Comparison of ENCODE assay signal across 25 cellular contexts in the genomic region with DNA sequence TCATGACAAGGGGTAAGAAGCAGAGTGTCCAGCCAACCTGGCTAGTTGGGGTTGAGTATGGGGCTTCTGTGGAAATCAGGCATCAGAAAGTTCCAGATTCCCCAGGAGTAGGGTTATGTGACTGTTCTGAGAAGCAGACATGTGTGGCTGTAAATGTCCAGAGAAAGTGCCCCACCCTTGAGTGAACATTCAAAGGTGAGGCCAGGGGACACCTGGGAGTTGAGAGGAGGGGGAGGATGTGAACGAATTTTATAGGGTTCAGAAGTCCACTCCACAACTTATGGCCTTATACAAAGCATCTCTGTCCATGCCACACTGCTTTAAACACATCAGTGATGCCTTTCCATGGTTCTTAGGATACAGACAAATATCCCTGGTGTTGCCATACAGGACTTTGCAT.
DNase-seq lines count a peak whose midpoint lies in the region; ATAC-seq and TF ChIP-seq lines count a peak whose summit lies in the region.
"Had no signal": no experiment of that assay in that cellular context is flagged by ENCODE, and none has a peak within 500 bp of the region (broad histone marks: within the 10 kb centered on the region; RNA-seq: fewer than 3 reads in every experiment).

No MANE protein-coding gene starts in this region.

- H3K4me1 ChIP-seq in colonic mucosa: no peaks in the 10 kb centered on the region
- H3K4me1 ChIP-seq in hepatocyte (ENCODE audit: insufficient read depth): no peaks in the 10 kb centered on the region
- peaks cover 5% of the 10 kb centered on the region for H3K4me1 ChIP-seq in mucosa of descending colon (ENCODE audit: low read depth)
- no peaks in the 10 kb centered on the region for H3K4me1 ChIP-seq in PC-9 (replicated peaks; ENCODE audit: insufficient read depth)
- H3K4me1 ChIP-seq: A549; BLaER1 treated with 17β-estradiol and CSF1 and Interleukin-3, amounts not matched to agents 10 nM and 100 nM had no signal

- H3K79me2 ChIP-seq in hepatocyte (no peaks in the 10 kb centered on the region), PC-9 (ENCODE audit: low read depth) (no peaks in the 10 kb centered on the region)

- H3K4me3 ChIP-seq in colonic mucosa (no peak overlapping the region), hepatocyte (no peak overlapping the region), mucosa of descending colon (no peak overlapping the region), PC-9 (no peak overlapping the region)
- H3K4me3 ChIP-seq: A549; BLaER1 treated with 17β-estradiol and CSF1 and Interleukin-3, amounts not matched to agents 10 nM and 100 nM; GM12878 had no signal

- H3K9me2 ChIP-seq in hepatocyte (replicated peaks; ENCODE audit: insufficient read depth): no peaks in the 10 kb centered on the region
- H3K9me2 ChIP-seq in PC-9 (ENCODE audit: insufficient read depth): no peaks in the 10 kb centered on the region

- H3K27me3 ChIP-seq in colonic mucosa (no peaks in the 10 kb centered on the region), hepatocyte (peaks cover 10% of the 10 kb centered on the region), PC-9 (ENCODE audit: insufficient read depth, low read depth) (peaks cover 33% of the 10 kb centered on the region)
- H3K27me3 ChIP-seq: BLaER1 treated with 17β-estradiol and CSF1 and Interleukin-3, amounts not matched to agents 10 nM and 100 nM had no signal

- TF ChIP-seq CTCF in colonic mucosa (IDR thresholded peaks at IDR 0.05): no peak
- no peak for TF ChIP-seq CTCF in hepatocyte (IDR thresholded peaks at IDR 0.05; ENCODE audit: poor library complexity)
- no peak for TF ChIP-seq CTCF in mucosa of descending colon (IDR thresholded peaks at IDR 0.05)
- TF ChIP-seq CTCF in PC-9 (conservative IDR thresholded peaks at IDR 0.05): no peak

- POLR2A ChIA-PET in PC-9 (lab: Charles Lee; ENCODE audit: unreplicated experiment): no interaction called here

- BruUV-seq in PC-9 (replicated peaks; lab: Mats Ljungman, UMichigan): no TSS peak

- 44% methylated on average over 1 of the region's 1 CpG for WGBS in hepatocyte (ENCODE audit: low lambda C conversion rate, missing lambda C conversion rate)

- H3K36me3 ChIP-seq in colonic mucosa (no peaks in the 10 kb centered on the region), hepatocyte (replicated peaks; ENCODE audit: insufficient read depth, low read depth) (no peaks in the 10 kb centered on the region), mucosa of descending colon (ENCODE audit: low read depth) (no peaks in the 10 kb centered on the region), PC-9 (ENCODE audit: low read depth) (no peaks in the 10 kb centered on the region)
- H3K36me3 ChIP-seq: BLaER1 treated with 17β-estradiol and CSF1 and Interleukin-3, amounts not matched to agents 10 nM and 100 nM had no signal

- intact Hi-C loops in colonic mucosa (cut with DNase I) (no loop called here), mucosa of descending colon (cut with DNase I, micrococcal nuclease) (no loop called here), PC-9 (cut with micrococcal nuclease; ENCODE audit: unreplicated experiment) (no loop called here)

- no peaks in the 10 kb centered on the region for H4K20me1 ChIP-seq in hepatocyte (ENCODE audit: insufficient read depth, poor library complexity, severe bottlenecking)
- no peaks in the 10 kb centered on the region for H4K20me1 ChIP-seq in PC-9 (ENCODE audit: insufficient read depth)

- CTCF ChIA-PET in PC-9 (lab: Charles Lee): no interaction called here

- no peak overlapping the region for H3K4me2 ChIP-seq in hepatocyte
- no peak overlapping the region for H3K4me2 ChIP-seq in PC-9
- H3K4me2 ChIP-seq: A549; BLaER1 treated with 17β-estradiol and CSF1 and Interleukin-3, amounts not matched to agents 10 nM and 100 nM had no signal

- H3K9ac ChIP-seq in colonic mucosa (ENCODE audit: low read depth in 2 of 2, low read length in 2 of 2): no peak overlapping the region
- H3K9ac ChIP-seq: BLaER1 treated with 17β-estradiol and CSF1 and Interleukin-3, amounts not matched to agents 10 nM and 100 nM had no signal

- H3F3A ChIP-seq in PC-9 (ENCODE audit: insufficient read depth, low read depth): no peaks in the 10 kb centered on the region

- DNase-seq in HT-29 (ENCODE audit: low spot score) (peak; percentile 5), colonic mucosa (peak; percentile 63), hepatocyte (ENCODE audit: low spot score) (peak; percentile 58), mucosa of descending colon (peak in 2 of 3 donors; percentile 34 to 69), PC-9 (no peak), NCI-H748 (lab: John Stamatoyannopoulos, UW; ENCODE audit: unreplicated experiment) (no peak)
- DNase-seq: AML-193; CD4-positive, alpha-beta memory T cell; CD4-positive, CD25-positive, alpha-beta regulatory T cell; CD8-positive, alpha-beta memory T cell; COR-L47; DMS 273 treated with DMSO at 0.1 percent for 48 hours; DMS153; DMS53; DMS79; DND-41; EL; GDM1 had no signal

- H3K9me3 ChIP-seq in colonic mucosa (no peaks in the 10 kb centered on the region), hepatocyte (ENCODE audit: low read depth) (no peaks in the 10 kb centered on the region), mucosa of descending colon (no peaks in the 10 kb centered on the region), PC-9 (ENCODE audit: insufficient read depth, low read depth) (no peaks in the 10 kb centered on the region)
- H3K9me3 ChIP-seq: A549 had no signal

- H3K27ac ChIP-seq in colonic mucosa (no peak overlapping the region), hepatocyte (no peak overlapping the region), PC-9 (no peak overlapping the region)
- H3K27ac ChIP-seq: 22Rv1; A549; BLaER1 treated with 17β-estradiol and CSF1 and Interleukin-3, amounts not matched to agents 10 nM and 100 nM; C4-2B had no signal

- H2AFZ ChIP-seq in hepatocyte (no peak overlapping the region), PC-9 (no peak overlapping the region)

- ATAC-seq in mucosa of descending colon (peak; percentile 98), HG02610 (IDR thresholded peaks at IDR 0.05; ENCODE audit: unreplicated experiment) (no peak), GM18870 (IDR thresholded peaks at IDR 0.05; ENCODE audit: unreplicated experiment) (no peak)
- ATAC-seq: A549, GM12878 had no signal

Comparison
In these comparisons a context has a peak if more than half of its experiments do, and no peak if none do; other contexts are left out.
1. DNase-seq: peak in HT-29 (single experiment), colonic mucosa (single experiment), hepatocyte (single experiment) and mucosa of descending colon (2 of 3); none in PC-9 (0 of 2) and NCI-H748 (single experiment).